12 cellular contexts compared by ENCODE assay signal in the genomic region with DNA sequence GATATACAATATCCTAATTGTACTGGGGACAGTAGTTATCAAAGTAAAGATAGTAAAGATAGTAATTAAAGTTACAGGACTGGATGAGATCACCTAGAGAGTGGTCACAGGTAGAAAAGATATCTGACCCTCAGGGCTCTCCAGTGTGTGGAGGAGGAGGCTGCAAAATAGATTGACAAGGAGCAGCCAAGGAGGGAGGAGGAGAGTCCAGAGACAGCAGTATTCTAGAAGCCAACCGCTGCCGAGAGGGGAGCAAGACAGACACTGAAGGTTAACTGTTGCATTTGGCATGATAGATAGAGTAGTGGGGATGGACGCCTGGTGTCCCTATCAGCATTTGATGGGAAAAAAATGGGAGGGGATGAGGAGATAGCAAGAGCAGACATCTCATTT. TPM values are rescaled to one million over a fixed set of nuclear protein-coding genes. Genes with fewer than 3 reads are reported as not detected.
"Had no signal": no experiment of that assay in that cellular context is flagged by ENCODE, and none has a peak within 500 bp of the region (broad histone marks: within the 10 kb centered on the region; RNA-seq: fewer than 3 reads in every experiment).

No MANE protein-coding gene starts in this region.

- DNase-seq: activated effector memory CD4-positive, alpha-beta T cell treated with anti-CD3 and anti-CD28 coated beads, Interleukin-2, amount 50 U/mL, for 16 hours; activated T-cell treated with anti-CD3 and anti-CD28 coated beads, Interleukin-2, amount 50 U/mL, for 24 hours; amniotic stem cell had no signal

- ATAC-seq: activated CD4-positive, CD25-positive, alpha-beta regulatory T cell treated with anti-CD3 and anti-CD28 coated beads, Interleukin-2, amount 50 U/mL, for 24 hours; activated naive CD4-positive, alpha-beta T cell treated with anti-CD3 and anti-CD28 coated beads, Interleukin-2, amount 50 U/mL, for 72 hours; esophagus mucosa had no signal

- H3K4me3 ChIP-seq: skin epidermis had no signal

RNA-seq across cellular contexts. Expression of gene S100Z, which starts 48.0 kb away (rescaled TPM):
- total RNA-seq: chondrocyte, dermis microvascular lymphatic vessel endothelial cell, glomerular endothelial cell, neural crest cell had no signal
- polyA plus RNA-seq: urinary bladder had no signal
